In genomic region chr17:4810696-4811289, GRCh38 we compare ENCODE assay signal across 33 cellular contexts. TPM values are rescaled to one million over a fixed set of nuclear protein-coding genes. Genes with fewer than 3 reads are reported as not detected.
DNase-seq lines count a peak whose midpoint lies in the region; ATAC-seq and TF ChIP-seq lines count a peak whose summit lies in the region.
"Had no signal": no experiment of that assay in that cellular context is flagged by ENCODE, and none has a peak within 500 bp of the region (broad histone marks: within the 10 kb centered on the region; RNA-seq: fewer than 3 reads in every experiment).

No MANE protein-coding gene starts in this region.

- TF ChIP-seq CTCF in activated CD8-positive, alpha-beta T cell treated with anti-CD3 and anti-CD28 coated beads for 36 hours (IDR thresholded peaks at IDR 0.05): no peak
- TF ChIP-seq CTCF in esophagus squamous epithelium (IDR thresholded peaks at IDR 0.05): no peak
- TF ChIP-seq CTCF in type B pancreatic cell (conservative IDR thresholded peaks at IDR 0.05): no peak
- TF ChIP-seq CTCF in ascending aorta (IDR thresholded peaks at IDR 0.05): no peak

- H3K4me1 ChIP-seq in esophagus squamous epithelium: peaks cover 14 to 56% (median 21%) of the 10 kb centered on the region in 3 donors
- peaks cover 14 to 15% of the 10 kb centered on the region in 2 donors for H3K4me1 ChIP-seq in ascending aorta

- H3K36me3 Mint-ChIP-seq in activated CD8-positive, alpha-beta T cell treated with anti-CD3 and anti-CD28 coated beads for 36 hours (ENCODE audit: low read depth): peaks cover 3% of the 10 kb centered on the region
- peaks cover 11% of the 10 kb centered on the region for H3K36me3 Mint-ChIP-seq in activated CD8-positive, alpha-beta T cell treated with anti-CD3 and anti-CD28 coated beads, Interleukin-2, amount 10 ng/mL, durations not matched to agents 7 days and 5 days (ENCODE audit: low read depth)
- peaks cover 20% of the 10 kb centered on the region for H3K36me3 Mint-ChIP-seq in type B pancreatic cell

- TF ChIP-seq POLR2A in esophagus squamous epithelium (IDR thresholded peaks at IDR 0.05): no peak

- H3K9me3 Mint-ChIP-seq in activated CD8-positive, alpha-beta T cell treated with anti-CD3 and anti-CD28 coated beads for 36 hours: no peaks in the 10 kb centered on the region
- H3K9me3 Mint-ChIP-seq in activated CD8-positive, alpha-beta T cell treated with anti-CD3 and anti-CD28 coated beads, Interleukin-2, amount 10 ng/mL, durations not matched to agents 7 days and 5 days (ENCODE audit: insufficient read depth): no peaks in the 10 kb centered on the region
- H3K9me3 Mint-ChIP-seq in type B pancreatic cell: no peaks in the 10 kb centered on the region
- H3K9me3 Mint-ChIP-seq: activated T-helper 1 cell treated with anti-CD3 and anti-CD28 coated beads, Interleukin-12 subunit alpha, Interleukin-12 subunit beta, Interleukin-2, Interleukin-4 antibody, amounts not matched to agents 30 ng/mL and 10 ng/mL and 1 ng/mL, durations not matched to agents 14 hours and 24 hours and 36 hours; central memory CD8-positive, alpha-beta T cell; dendritic cell treated with granulocyte-macrophage colony-stimulating factor and Interleukin-4, amounts not matched to agents 40 ng/mL and 50 ng/mL, for 4 days had no signal

- ATAC-seq in activated CD8-positive, alpha-beta T cell treated with anti-CD3 and anti-CD28 coated beads for 36 hours: no peak
- no peak for ATAC-seq in activated CD8-positive, alpha-beta T cell treated with anti-CD3 and anti-CD28 coated beads, Interleukin-2, amount 10 ng/mL, durations not matched to agents 7 days and 5 days
- ATAC-seq: A549; activated CD4-positive, CD25-positive, alpha-beta regulatory T cell treated with anti-CD3 and anti-CD28 coated beads, Interleukin-2, amount 50 U/mL, for 24 hours; right cardiac atrium had no signal

- DNase-seq in activated CD8-positive, alpha-beta T cell treated with anti-CD3 and anti-CD28 coated beads for 36 hours: peak; percentile 33
- DNase-seq in activated CD8-positive, alpha-beta T cell treated with anti-CD3 and anti-CD28 coated beads, Interleukin-2, amount 10 ng/mL, durations not matched to agents 7 days and 5 days: no peak
- peak; percentile 42 for DNase-seq in OCI-M1 (lab: John Stamatoyannopoulos, UW)
- DNase-seq in esophagus squamous epithelium (lab: John Stamatoyannopoulos, UW): no peak
- DNase-seq in type B pancreatic cell (ENCODE audit: extremely low spot score, unreplicated experiment): no peak
- no peak for DNase-seq in activated CD4-positive, alpha-beta T cell treated with anti-CD3 and anti-CD28 coated beads for 48 hours
- no peak for DNase-seq in ascending aorta (ENCODE audit: low spot score in 2 of 2)
- no peak for DNase-seq in NCI-H146 treated with DMSO at 0.1 percent for 48 hours (lab: John Stamatoyannopoulos, UW; ENCODE audit: unreplicated experiment)
- DNase-seq: activated CD4-positive, alpha-beta T cell treated with anti-CD3 and anti-CD28 coated beads, Interleukin-2, amount 50 U/mL, for 48 hours; activated CD8-positive, alpha-beta memory T cell treated with anti-CD3 and anti-CD28 coated beads, Interleukin-2, amount 50 U/mL, for 4 hours; activated naive CD4-positive, alpha-beta T cell treated with Interleukin-2 at 50 U/mL for 16 hours; AML-193; DMS53; GDM1; hypothalamus; mesenchymal stem cell; NCI-H1436; NCI-H2081 treated with DMSO at 0.1 percent for 48 hours; NCI-H345; NCI-H69; stimulated activated CD4-positive, alpha-beta T cell treated with anti-CD3 and anti-CD28 coated beads, Interleukin-1b, Interleukin-23, amount 100 ng/mL, for 48 hours; stimulated activated naive CD4-positive, alpha-beta T cell treated with Interleukin-2 at 50 U/mL for 16 hours; T-helper 1 cell had no signal

- no peak overlapping the region for H3K4me3 ChIP-seq in esophagus squamous epithelium
- H3K4me3 ChIP-seq in ascending aorta: no peak overlapping the region
- H3K4me3 ChIP-seq: A549, suprapubic skin had no signal

- CTCF ChIA-PET in activated CD8-positive, alpha-beta T cell treated with anti-CD3 and anti-CD28 coated beads for 36 hours (lab: Charles Lee): no interaction called here
- CTCF ChIA-PET in activated CD8-positive, alpha-beta T cell treated with anti-CD3 and anti-CD28 coated beads, Interleukin-2, amount 10 ng/mL, durations not matched to agents 7 days and 5 days (lab: Charles Lee): no interaction called here

- no peaks in the 10 kb centered on the region for H3K27me3 Mint-ChIP-seq in activated CD8-positive, alpha-beta T cell treated with anti-CD3 and anti-CD28 coated beads for 36 hours
- peaks cover 5% of the 10 kb centered on the region for H3K27me3 Mint-ChIP-seq in activated CD8-positive, alpha-beta T cell treated with anti-CD3 and anti-CD28 coated beads, Interleukin-2, amount 10 ng/mL, durations not matched to agents 7 days and 5 days (ENCODE audit: low read depth)
- no peaks in the 10 kb centered on the region for H3K27me3 Mint-ChIP-seq in type B pancreatic cell
- H3K27me3 Mint-ChIP-seq: central memory CD8-positive, alpha-beta T cell had no signal

- POLR2A ChIA-PET in activated CD8-positive, alpha-beta T cell treated with anti-CD3 and anti-CD28 coated beads for 36 hours (lab: Charles Lee): interaction anchor here (1.1 to 1.2 kb wide), 2 partner anchors 8 to 15 kb away, joined by 3 to 4 read pairs; partner anchors contain the start of gene PSMB6
- POLR2A ChIA-PET in activated CD8-positive, alpha-beta T cell treated with anti-CD3 and anti-CD28 coated beads, Interleukin-2, amount 10 ng/mL, durations not matched to agents 7 days and 5 days (lab: Charles Lee): interaction anchor here (0.7 kb wide), 1 partner anchor 15 kb away, joined by 3 read pairs; the partner anchor contains the start of gene PSMB6

- peaks cover 14% of the 10 kb centered on the region for H3K4me1 Mint-ChIP-seq in activated CD8-positive, alpha-beta T cell treated with anti-CD3 and anti-CD28 coated beads for 36 hours (ENCODE audit: low read depth)
- peaks cover 16% of the 10 kb centered on the region for H3K4me1 Mint-ChIP-seq in activated CD8-positive, alpha-beta T cell treated with anti-CD3 and anti-CD28 coated beads, Interleukin-2, amount 10 ng/mL, durations not matched to agents 7 days and 5 days (ENCODE audit: low read depth)
- H3K4me1 Mint-ChIP-seq in type B pancreatic cell (ENCODE audit: unreplicated experiment): peaks cover 13% of the 10 kb centered on the region

- H3K4me3 Mint-ChIP-seq in activated CD8-positive, alpha-beta T cell treated with anti-CD3 and anti-CD28 coated beads for 36 hours: no peak overlapping the region
- no peak overlapping the region for H3K4me3 Mint-ChIP-seq in activated CD8-positive, alpha-beta T cell treated with anti-CD3 and anti-CD28 coated beads, Interleukin-2, amount 10 ng/mL, durations not matched to agents 7 days and 5 days
- peak overlapping the region; percentile 52 for H3K4me3 Mint-ChIP-seq in type B pancreatic cell
- H3K4me3 Mint-ChIP-seq: activated T-helper 1 cell treated with anti-CD3 and anti-CD28 coated beads, Interleukin-12 subunit alpha, Interleukin-12 subunit beta, Interleukin-2, Interleukin-4 antibody, amounts not matched to agents 30 ng/mL and 10 ng/mL and 1 ng/mL, durations not matched to agents 14 hours and 24 hours and 36 hours; central memory CD8-positive, alpha-beta T cell; dendritic cell treated with granulocyte-macrophage colony-stimulating factor and Interleukin-4, amounts not matched to agents 40 ng/mL and 50 ng/mL, for 4 days had no signal

- whole genome bisulfite sequencing in esophagus squamous epithelium, 2 donors: 69 to 74% methylated on average over 13 of the region's 13 CpGs

- H3K27ac Mint-ChIP-seq in activated CD8-positive, alpha-beta T cell treated with anti-CD3 and anti-CD28 coated beads for 36 hours: peak overlapping the region; percentile 39
- no peak overlapping the region for H3K27ac Mint-ChIP-seq in activated CD8-positive, alpha-beta T cell treated with anti-CD3 and anti-CD28 coated beads, Interleukin-2, amount 10 ng/mL, durations not matched to agents 7 days and 5 days
- peak overlapping the region; percentile 29 for H3K27ac Mint-ChIP-seq in type B pancreatic cell
- H3K27ac Mint-ChIP-seq: activated T-helper 1 cell treated with anti-CD3 and anti-CD28 coated beads, Interleukin-12 subunit alpha, Interleukin-12 subunit beta, Interleukin-2, Interleukin-4 antibody, amounts not matched to agents 30 ng/mL and 10 ng/mL and 1 ng/mL, durations not matched to agents 14 hours and 24 hours and 36 hours; dendritic cell treated with granulocyte-macrophage colony-stimulating factor and Interleukin-4, amounts not matched to agents 40 ng/mL and 50 ng/mL, for 4 days had no signal

- H3K27ac ChIP-seq in esophagus squamous epithelium (peak overlapping the region; percentile 32 to 68 (median 47)), ascending aorta (no peak overlapping the region)
- H3K27ac ChIP-seq: A549, suprapubic skin had no signal

- H3K9me3 ChIP-seq in esophagus squamous epithelium (no peaks in the 10 kb centered on the region), ascending aorta (no peaks in the 10 kb centered on the region)
- H3K9me3 ChIP-seq: A549, suprapubic skin had no signal

- intact Hi-C loops in activated CD8-positive, alpha-beta T cell treated with anti-CD3 and anti-CD28 coated beads for 36 hours (cut with micrococcal nuclease): no loop called here
- intact Hi-C loops in esophagus squamous epithelium (cut with DNase I): no loop called here
- intact Hi-C loops in ascending aorta (cut with DNase I): no loop called here

- H3K36me3 ChIP-seq in esophagus squamous epithelium: peaks cover 7 to 56% (median 23%) of the 10 kb centered on the region in 3 donors
- H3K36me3 ChIP-seq in ascending aorta: peaks cover 5 to 20% of the 10 kb centered on the region in 2 donors

- H3K27me3 ChIP-seq in esophagus squamous epithelium: no peaks in the 10 kb centered on the region
- H3K27me3 ChIP-seq in ascending aorta: no peaks in the 10 kb centered on the region
- H3K27me3 ChIP-seq: suprapubic skin had no signal

RNA-seq across cellular contexts. Expression of gene PLD2, which starts 3.8 kb away (rescaled TPM):
- 1 to 10 TPM; 6.2 to 6.8 TPM for total RNA-seq in activated CD8-positive, alpha-beta T cell treated with anti-CD3 and anti-CD28 coated beads for 36 hours
- 10 to 100 TPM; 11.6 to 20.0 TPM for total RNA-seq in activated CD8-positive, alpha-beta T cell treated with anti-CD3 and anti-CD28 coated beads, Interleukin-2, amount 10 ng/mL, durations not matched to agents 7 days and 5 days
- total RNA-seq in esophagus squamous epithelium (100 to 1,000 TPM in 1 of 4 donors, 10 to 100 TPM in 3; 38.7 to 114 (median 86.7) TPM), type B pancreatic cell (ENCODE audit: low replicate concordance) (58.7 and 69.3 TPM in 2 replicates), ascending aorta (64.5 TPM)

RNA-seq across cellular contexts. Expression of gene PSMB6, which starts 14.8 kb away (rescaled TPM):
- 100 to 1,000 TPM; 131 to 139 TPM for total RNA-seq in activated CD8-positive, alpha-beta T cell treated with anti-CD3 and anti-CD28 coated beads for 36 hours
- total RNA-seq in activated CD8-positive, alpha-beta T cell treated with anti-CD3 and anti-CD28 coated beads, Interleukin-2, amount 10 ng/mL, durations not matched to agents 7 days and 5 days: 100 to 1,000 TPM; 107 to 119 TPM
- 100 to 1,000 TPM; 154 to 216 (median 201) TPM for total RNA-seq in esophagus squamous epithelium
- total RNA-seq in type B pancreatic cell (ENCODE audit: low replicate concordance): 117 and 124 TPM in 2 replicates
- total RNA-seq in ascending aorta: 160 TPM

RNA-seq across cellular contexts. Expression of gene GLTPD2, which starts 22.0 kb away (rescaled TPM):
- total RNA-seq in activated CD8-positive, alpha-beta T cell treated with anti-CD3 and anti-CD28 coated beads for 36 hours: not detected
- not detected for total RNA-seq in activated CD8-positive, alpha-beta T cell treated with anti-CD3 and anti-CD28 coated beads, Interleukin-2, amount 10 ng/mL, durations not matched to agents 7 days and 5 days
- 1 to 10 TPM in 3 of 4 donors, not detected in 1; 1.1 to 2.0 (median 1.1) TPM for total RNA-seq in esophagus squamous epithelium
- total RNA-seq in type B pancreatic cell (ENCODE audit: low replicate concordance): 4.7 and 9.8 TPM in 2 replicates
- total RNA-seq in ascending aorta: not detected
- total RNA-seq: activated T-helper 1 cell treated with anti-CD3 and anti-CD28 coated beads, Interleukin-12 subunit alpha, Interleukin-12 subunit beta, Interleukin-2, Interleukin-4 antibody, amounts not matched to agents 30 ng/mL and 10 ng/mL and 1 ng/mL, durations not matched to agents 14 hours and 24 hours and 36 hours; frontal cortex; LHCN-M2; right cardiac atrium; ureter had no signal

RNA-seq across cellular contexts. Expression of gene MINK1, which starts 22.3 kb away (rescaled TPM):
- 10 to 100 TPM; 50.8 to 51.5 TPM for total RNA-seq in activated CD8-positive, alpha-beta T cell treated with anti-CD3 and anti-CD28 coated beads for 36 hours
- total RNA-seq in activated CD8-positive, alpha-beta T cell treated with anti-CD3 and anti-CD28 coated beads, Interleukin-2, amount 10 ng/mL, durations not matched to agents 7 days and 5 days: 10 to 100 TPM; 68.1 to 73.2 TPM
- total RNA-seq in esophagus squamous epithelium (100 to 1,000 TPM in 3 of 4 donors, 10 to 100 TPM in 1; 50.1 to 156 (median 117) TPM), type B pancreatic cell (ENCODE audit: low replicate concordance) (111 and 204 TPM in 2 replicates), ascending aorta (45.6 TPM)

Comparison
In these comparisons a context has a peak if more than half of its experiments do, and no peak if none do; other contexts are left out.
1. DNase-seq: peak in activated CD8-positive, alpha-beta T cell treated with anti-CD3 and anti-CD28 coated beads for 36 hours (single experiment) and OCI-M1 (single experiment); none in activated CD8-positive, alpha-beta T cell treated with anti-CD3 and anti-CD28 coated beads, Interleukin-2, amount 10 ng/mL, durations not matched to agents 7 days and 5 days (single experiment), esophagus squamous epithelium (single experiment), type B pancreatic cell (single experiment), activated CD4-positive, alpha-beta T cell treated with anti-CD3 and anti-CD28 coated beads for 48 hours (single experiment), ascending aorta (0 of 2) and NCI-H146 treated with DMSO at 0.1 percent for 48 hours (single experiment).
2. H3K27ac ChIP-seq: peak in esophagus squamous epithelium (4 of 4); none in ascending aorta (0 of 2).